In the genomic region with DNA sequence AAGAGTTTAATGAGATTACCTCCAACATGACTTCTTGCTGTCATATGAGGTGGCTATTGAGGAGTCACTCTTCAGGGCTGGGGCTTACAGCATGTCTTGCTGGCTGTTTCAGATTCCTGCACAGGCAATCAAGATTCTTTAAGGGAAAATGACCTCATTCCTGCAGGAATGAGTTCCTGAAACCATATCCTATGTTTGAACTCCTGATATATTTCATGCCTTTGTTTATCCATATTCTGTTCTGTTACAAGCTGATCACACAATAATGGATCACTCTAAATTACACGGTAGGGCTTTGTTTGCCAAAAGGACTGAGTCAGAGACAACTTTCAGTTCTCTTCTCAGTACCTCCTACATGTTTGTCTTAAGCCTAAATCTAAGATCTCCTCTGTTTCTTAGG, we compare ENCODE assay signal across 14 cellular contexts.
A peak's percentile ranks its signal among the peaks of the same experiment; 100 is the strongest.
DNase-seq lines count a peak whose midpoint lies in the region; ATAC-seq and TF ChIP-seq lines count a peak whose summit lies in the region.
"Had no signal": no experiment of that assay in that cellular context is flagged by ENCODE, and none has a peak within 500 bp of the region (broad histone marks: within the 10 kb centered on the region; RNA-seq: fewer than 3 reads in every experiment).

No MANE protein-coding gene starts in this region.

- BruUV-seq in IMR-90 (replicated peaks; lab: Mats Ljungman, UMichigan): no TSS peak

- TF ChIP-seq EP300 in stomach (IDR thresholded peaks at IDR 0.05): no peak

- H3K36me3 ChIP-seq in IMR-90 (ENCODE audit: control insufficient read depth, insufficient read depth, low read length) (no peaks in the 10 kb centered on the region), brain microvascular endothelial cell (replicated peaks) (no peaks in the 10 kb centered on the region), stomach (no peaks in the 10 kb centered on the region)
- H3K36me3 ChIP-seq: transverse colon had no signal

- H3K4me3 ChIP-seq in AG04450 (ENCODE audit: low read depth, low read length) (no peak overlapping the region), IMR-90 (ENCODE audit: insufficient read depth, low read depth, low read length) (no peak overlapping the region), brain microvascular endothelial cell (ENCODE audit: low read depth, low read length) (no peak overlapping the region), stomach (no peak overlapping the region)
- H3K4me3 ChIP-seq: SK-N-MC, skin epidermis, transverse colon had no signal

- POLR2A ChIA-PET in AG04450 (lab: Yijun Ruan, JAX) (interaction anchor here (0.7 kb wide), 2 partner anchors 20 to 817 kb away, joined by 3 read pairs; no protein-coding TSS in a partner anchor), IMR-90 (lab: Charles Lee; ENCODE audit: unreplicated experiment) (interaction anchor here (0.6 kb wide), 1 partner anchor 281 kb away, joined by 5 read pairs; no protein-coding TSS in a partner anchor)

- CTCF ChIA-PET in AG04450 (lab: Charles Lee): no interaction called here
- CTCF ChIA-PET in IMR-90 (lab: Yijun Ruan, JAX): interaction anchor here (0.6 kb wide), 1 partner anchor 987 kb away, joined by 3 read pairs; no protein-coding TSS in a partner anchor

- H4K8ac ChIP-seq in IMR-90 (ENCODE audit: low read depth in 2 of 2, low read length in 2 of 2): peak overlapping the region; percentile 57 to 92; a peak in 3 of 4 replicates

- no peaks in the 10 kb centered on the region for H4K20me1 ChIP-seq in IMR-90 (ENCODE audit: insufficient read depth, low read length)

- no CpG with 5 or more reads among the region's 1 CpG for WGBS in IMR-90 (ENCODE audit: extremely low coverage in 2 of 2, insufficient read length in 1 of 2), 2 experiments
- WGBS in stomach, 5 donors: 18 to 33% (median 22%) methylated on average over 1 of the region's 1 CpG

- H3K9me1 ChIP-seq in IMR-90 (ENCODE audit: insufficient read depth, low read length): peaks cover 2% of the 10 kb centered on the region; the same call in 1 of the 2 replicates

- H3K4me1 ChIP-seq in IMR-90 (ENCODE audit: control insufficient read depth, insufficient read depth, low read length): peaks cover 9% of the 10 kb centered on the region
- peaks cover 0 to 3% (median 0%) of the 10 kb centered on the region in 4 donors for H3K4me1 ChIP-seq in stomach
- H3K4me1 ChIP-seq: transverse colon had no signal

- H2AK5ac ChIP-seq in IMR-90 (ENCODE audit: low read depth, low read length): no peak overlapping the region

- H3K4me2 ChIP-seq in IMR-90 (ENCODE audit: low read depth, low read length): peak overlapping the region; percentile 16; the same call in 1 of the 2 replicates

- dilution Hi-C loops in IMR-90 (cut with HindIII; ENCODE audit: low sequenced_read_pairs, unreplicated experiment): no loop called here

- intact Hi-C loops in IMR-90 (cut with micrococcal nuclease): loop anchor here (1.0 to 10.0 kb wide), 4 partner anchors 50 to 300 kb away; no protein-coding TSS in a partner anchor
- intact Hi-C loops in left ventricle myocardium superior (cut with micrococcal nuclease): no loop called here
- intact Hi-C loops in stomach (cut with DNase I; ENCODE audit: low total_unique reads): no loop called here

- in situ Hi-C loops in IMR-90 (cut with MboI; ENCODE audit: low sequenced_read_pairs): no loop called here
- in situ Hi-C loops in brain microvascular endothelial cell (cut with HindIII; ENCODE audit: low pct_ligation_motif_present, low sequenced_read_pairs): no loop called here

- H3K9ac ChIP-seq in IMR-90 (ENCODE audit: low read depth, low read length): no peak overlapping the region

- H4K91ac ChIP-seq in IMR-90 (ENCODE audit: insufficient read depth, low read depth, low read length): peak overlapping the region; percentile 78; the same call in 1 of the 2 replicates

- ATAC-seq in IMR-90 (ENCODE audit: low read depth) (peak; percentile 81), left ventricle myocardium superior (no peak), GM21619 (IDR thresholded peaks at IDR 0.05; ENCODE audit: unreplicated experiment) (no peak)

- peak; percentile 79 for DNase-seq in AG04450 (ENCODE audit: low read depth, low spot score)
- peak; percentile 94 for DNase-seq in IMR-90
- peak; percentile 76 for DNase-seq in brain microvascular endothelial cell
- peak; percentile 27 for DNase-seq in kidney glomerular epithelial cell (lab: John Stamatoyannopoulos, UW)
- no peak for DNase-seq in left ventricle myocardium superior
- DNase-seq in NCI-H146 treated with DMSO at 0.1 percent for 48 hours (lab: John Stamatoyannopoulos, UW; ENCODE audit: unreplicated experiment): no peak
- no peak for DNase-seq in stomach
- DNase-seq: ACHN; activated CD4-positive, CD25-positive, alpha-beta regulatory T cell; activated T-cell treated with anti-CD3 and anti-CD28 coated beads for 4 hours; transverse colon had no signal

- H2AK9ac ChIP-seq in IMR-90 (replicated peaks; ENCODE audit: low read depth, low read length, poor library complexity): no peak overlapping the region

- no peak overlapping the region for H3K14ac ChIP-seq in IMR-90 (replicated peaks; ENCODE audit: low read depth, low read length)

- H2BK20ac ChIP-seq in IMR-90 (ENCODE audit: low read depth, low read length): peak overlapping the region; percentile 91

- TF ChIP-seq RAD21 in IMR-90 (IDR thresholded peaks at IDR 0.05; ENCODE audit: low read length): no peak

- H4K5ac ChIP-seq in IMR-90 (ENCODE audit: low read depth, low read length): peak overlapping the region; percentile 13; the same call in 1 of the 2 replicates

- peak overlapping the region; percentile 99; the same call in 1 of the 2 replicates for H3K18ac ChIP-seq in IMR-90 (ENCODE audit: low read depth, low read length)

- no peaks in the 10 kb centered on the region for H3K27me3 ChIP-seq in AG04450 (ENCODE audit: control insufficient read depth, insufficient read depth, low read length)
- H3K27me3 ChIP-seq in IMR-90 (ENCODE audit: control insufficient read depth, insufficient read depth, low read length): no peaks in the 10 kb centered on the region
- H3K27me3 ChIP-seq in brain microvascular endothelial cell (replicated peaks): no peaks in the 10 kb centered on the region
- no peaks in the 10 kb centered on the region for H3K27me3 ChIP-seq in stomach
- H3K27me3 ChIP-seq: transverse colon had no signal

- no peak overlapping the region for H2AFZ ChIP-seq in IMR-90 (replicated peaks; ENCODE audit: low read length, poor library complexity)

- peak overlapping the region; percentile 40; the same call in 1 of the 2 replicates for H3K56ac ChIP-seq in IMR-90 (ENCODE audit: extremely low read depth, insufficient read depth, low read length)

- no peak overlapping the region for H3K23ac ChIP-seq in IMR-90 (ENCODE audit: low read depth, low read length)

- TF ChIP-seq CTCF in AG04450 (IDR thresholded peaks at IDR 0.05; ENCODE audit: low read depth, low read length): no peak
- no peak for TF ChIP-seq CTCF in IMR-90 (conservative IDR thresholded peaks at IDR 0.05; ENCODE audit: low read depth, low read length)
- TF ChIP-seq CTCF in brain microvascular endothelial cell (IDR thresholded peaks at IDR 0.05; ENCODE audit: low read depth, low read length, missing control alignments): no peak
- no peak for TF ChIP-seq CTCF in stomach (IDR thresholded peaks at IDR 0.05)

- H2BK120ac ChIP-seq in IMR-90 (ENCODE audit: low read depth, low read length): peak overlapping the region; percentile 88

- H3K27ac ChIP-seq in AG04450 (ENCODE audit: low read depth, low read length) (peak overlapping the region; percentile 77), IMR-90 (ENCODE audit: insufficient read depth, low read length) (peak overlapping the region; percentile 88; the same call in 1 of the 2 replicates), brain microvascular endothelial cell (peak overlapping the region; percentile 46), stomach (no peak overlapping the region)
- H3K27ac ChIP-seq: SK-N-MC, skin epidermis, transverse colon had no signal

- TF ChIP-seq POLR2A in IMR-90 (IDR thresholded peaks at IDR 0.05; ENCODE audit: low read depth, low read length) (no peak), stomach (IDR thresholded peaks at IDR 0.05) (no peak)

- no peaks in the 10 kb centered on the region for H3K9me3 ChIP-seq in AG04450 (ENCODE audit: control insufficient read depth, insufficient read depth, low read length)
- no peaks in the 10 kb centered on the region for H3K9me3 ChIP-seq in IMR-90 (ENCODE audit: control insufficient read depth, insufficient read depth, low read length)
- H3K9me3 ChIP-seq in stomach: no peaks in the 10 kb centered on the region
- H3K9me3 ChIP-seq: transverse colon had no signal

- peak overlapping the region; percentile 94 for H2BK5ac ChIP-seq in IMR-90 (ENCODE audit: low read depth, low read length, poor library complexity, severe bottlenecking)

- H2BK15ac ChIP-seq in IMR-90 (ENCODE audit: low read depth, low read length): peak overlapping the region; percentile 56; the same call in 2 of the 3 replicates

- H3K79me1 ChIP-seq in IMR-90 (ENCODE audit: low read depth in 1 of 2, low read length in 2 of 2): no peaks in the 10 kb centered on the region

- peak overlapping the region; percentile 87; the same call in 1 of the 2 replicates for H3K4ac ChIP-seq in IMR-90 (ENCODE audit: low read depth, low read length)

TF ChIP-seq in IMR-90, 13 proteins besides CTCF, POLR2A, EP300 and RAD21:
- TF ChIP-seq SMC3 (IDR thresholded peaks at IDR 0.05; ENCODE audit: low read depth, low read length) (no peak), RCOR1 (IDR thresholded peaks at IDR 0.05; ENCODE audit: insufficient replicate concordance, low read length) (no peak), CEBPB (IDR thresholded peaks at IDR 0.05; ENCODE audit: low read depth, low read length) (peak; percentile 43; the same call in 1 of the 2 replicates), MAFK (IDR thresholded peaks at IDR 0.05; ENCODE audit: low read depth, low read length) (0 out of 2 replicates have a peak, but pooled peaks have one; percentile 5), FOS (IDR thresholded peaks at IDR 0.05; ENCODE audit: low read depth, low read length) (no peak), MXI1 (IDR thresholded peaks at IDR 0.05; ENCODE audit: borderline replicate concordance, low read depth, low read length) (no peak), CHD1 (IDR thresholded peaks at IDR 0.05; ENCODE audit: low read depth, low read length) (no peak)

Comparison
In these comparisons a context has a peak if more than half of its experiments do, and no peak if none do; other contexts are left out.
1. DNase-seq: peak in AG04450 (single experiment), IMR-90 (single experiment), brain microvascular endothelial cell (single experiment) and kidney glomerular epithelial cell (single experiment); none in left ventricle myocardium superior (single experiment), NCI-H146 treated with DMSO at 0.1 percent for 48 hours (single experiment) and stomach (single experiment).
2. H3K27ac ChIP-seq: peak in AG04450 (single experiment), IMR-90 (single experiment) and brain microvascular endothelial cell (single experiment); none in stomach (0 of 5).